In genomic region chr20:63538204-63539091, GRCh38 we compare ENCODE assay signal across 6 cellular contexts. TPM values are rescaled to one million over a fixed set of nuclear protein-coding genes. Genes with fewer than 3 reads are reported as not detected.
DNase-seq lines count a peak whose midpoint lies in the region; ATAC-seq and TF ChIP-seq lines count a peak whose summit lies in the region.

No MANE protein-coding gene starts in this region.

- intact Hi-C loops in psoas muscle (cut with DNase I) = loop anchor here (2.0 to 5.0 kb wide), 6 partner anchors 74 to 436 kb away; no protein-coding TSS in a partner anchor

- H3K36me3 Mint-ChIP-seq in central memory CD8-positive, alpha-beta T cell (ENCODE audit: insufficient read depth) = peaks cover 7% of the 10 kb centered on the region

- DNase-seq in NCI-H1105 (lab: John Stamatoyannopoulos, UW) (peak; percentile 86), psoas muscle (no peak)
- peak in 1 of 2 donors; percentile 47 for DNase-seq in central memory CD8-positive, alpha-beta T cell (ENCODE audit: low spot score in 2 of 2)

- H3K27ac Mint-ChIP-seq in central memory CD8-positive, alpha-beta T cell (ENCODE audit: low read depth) = peak overlapping the region; percentile 73

- WGBS in psoas muscle, 3 donors = 49 to 56% (median 51%) methylated on average over 26 to 27 of the region's 27 CpGs

- peaks cover 0 to 36% (median 11%) of the 10 kb centered on the region in 3 donors for H3K27me3 ChIP-seq in psoas muscle (ENCODE audit: insufficient read depth in 3 of 3, low read length in 2 of 3)

- TF ChIP-seq CTCF in C4-2B (conservative IDR thresholded peaks at IDR 0.05) (peak; percentile 73), psoas muscle (IDR thresholded peaks at IDR 0.05) (no peak)

- peak overlapping the region; percentile 67 for H3K27ac ChIP-seq in C4-2B
- no peak overlapping the region for H3K27ac ChIP-seq in psoas muscle

- peak overlapping the region; percentile 67 for H3K4me3 Mint-ChIP-seq in central memory CD8-positive, alpha-beta T cell

- no peaks in the 10 kb centered on the region for H3K4me1 Mint-ChIP-seq in central memory CD8-positive, alpha-beta T cell

- ATAC-seq in central memory CD8-positive, alpha-beta T cell (replicated peaks; ENCODE audit: extremely low read depth, poor library complexity, severe bottlenecking) = peak; percentile 7
- ATAC-seq in psoas muscle (peak in 3 of 4 donors; percentile 8 to 58 (median 29)), GM21576 (IDR thresholded peaks at IDR 0.05; ENCODE audit: unreplicated experiment) (no peak), HG03460 (IDR thresholded peaks at IDR 0.05; ENCODE audit: unreplicated experiment) (no peak)

- no peaks in the 10 kb centered on the region for H3K4me1 ChIP-seq in psoas muscle

- no peaks in the 10 kb centered on the region for H3K9me3 Mint-ChIP-seq in central memory CD8-positive, alpha-beta T cell

- H3K9me3 ChIP-seq in psoas muscle = no peaks in the 10 kb centered on the region

- no peaks in the 10 kb centered on the region for H3K27me3 Mint-ChIP-seq in central memory CD8-positive, alpha-beta T cell

- H3K4me3 ChIP-seq in psoas muscle = peak overlapping the region; percentile 34

- no peaks in the 10 kb centered on the region for H3K36me3 ChIP-seq in psoas muscle (ENCODE audit: insufficient read depth in 1 of 2, low read depth in 1 of 2)

RNA-seq across cellular contexts. Expression of gene PTK6, which starts 1.3 kb away (rescaled TPM):
- total RNA-seq in psoas muscle = under 1 TPM in 1 of 4 donors, not detected in 3; 0.06 TPM
- polyA plus RNA-seq in psoas muscle = under 1 TPM in 2 of 3 donors, not detected in 1; 0.04 TPM

RNA-seq across cellular contexts. Expression of gene SRMS, which starts 9.1 kb away (rescaled TPM):
- total RNA-seq in psoas muscle = not detected
- not detected for polyA plus RNA-seq in psoas muscle

RNA-seq across cellular contexts. Expression of gene FNDC11, which starts 15.5 kb away (rescaled TPM):
- under 1 TPM in 1 of 4 donors, not detected in 3; 0.14 TPM for total RNA-seq in psoas muscle
- under 1 TPM in 2 of 3 donors, not detected in 1; 0.07 to 0.08 TPM for polyA plus RNA-seq in psoas muscle

RNA-seq across cellular contexts. Expression of gene PPDPF, which starts 17.9 kb away (rescaled TPM):
- 100 to 1,000 TPM; 130 to 198 (median 155) TPM for total RNA-seq in psoas muscle
- polyA plus RNA-seq in psoas muscle = 100 to 1,000 TPM; 134 to 158 (median 142) TPM

RNA-seq across cellular contexts. Expression of gene HELZ2, which starts 35.6 kb away (rescaled TPM):
- 1 to 10 TPM; 3.5 to 8.0 (median 5.4) TPM for total RNA-seq in psoas muscle
- 1 to 10 TPM in 2 of 3 donors, under 1 TPM in 1; 0.82 to 3.1 (median 1.5) TPM for polyA plus RNA-seq in psoas muscle

Comparison
In these comparisons a context has a peak if more than half of its experiments do, and no peak if none do; other contexts are left out.
1. ATAC-seq: peak in central memory CD8-positive, alpha-beta T cell (single experiment) and psoas muscle (3 of 4); none in GM21576 (single experiment) and HG03460 (single experiment).